Comparison of ENCODE assay signal across 1 cellular context in genomic region chr1:17094664-17095063, GRCh38.
TF ChIP-seq lines count a peak whose summit lies in the region.

No MANE protein-coding gene starts in this region.

TF ChIP-seq in IMR-90, 13 proteins besides CTCF, POLR2A, EP300 and RAD21:
- TF ChIP-seq RFX5 (IDR thresholded peaks at IDR 0.05; ENCODE audit: low read depth, low read length) (no peak), MAFK (IDR thresholded peaks at IDR 0.05; ENCODE audit: low read depth, low read length) (no peak), NFE2L2 (IDR thresholded peaks at IDR 0.05; ENCODE audit: low read depth, low read length) (no peak), FOS (IDR thresholded peaks at IDR 0.05; ENCODE audit: low read depth, low read length) (no peak), CHD1 (IDR thresholded peaks at IDR 0.05; ENCODE audit: low read depth, low read length) (no peak), CEBPB (IDR thresholded peaks at IDR 0.05; ENCODE audit: low read depth, low read length) (no peak), MXI1 (IDR thresholded peaks at IDR 0.05; ENCODE audit: borderline replicate concordance, low read depth, low read length) (no peak), USF2 (IDR thresholded peaks at IDR 0.05; ENCODE audit: low read depth, low read length) (no peak), RCOR1 (IDR thresholded peaks at IDR 0.05; ENCODE audit: insufficient replicate concordance, low read length) (no peak), ELK1 (IDR thresholded peaks at IDR 0.05; ENCODE audit: borderline replicate concordance, low read depth, low read length) (no peak), SMC3 (IDR thresholded peaks at IDR 0.05; ENCODE audit: low read depth, low read length) (no peak), MAZ (IDR thresholded peaks at IDR 0.05; ENCODE audit: borderline replicate concordance, low read depth, low read length) (no peak), BHLHE40 (IDR thresholded peaks at IDR 0.05; ENCODE audit: low read depth, low read length) (no peak)
